Comparison of ENCODE assay signal across 19 cellular contexts in the genomic region with DNA sequence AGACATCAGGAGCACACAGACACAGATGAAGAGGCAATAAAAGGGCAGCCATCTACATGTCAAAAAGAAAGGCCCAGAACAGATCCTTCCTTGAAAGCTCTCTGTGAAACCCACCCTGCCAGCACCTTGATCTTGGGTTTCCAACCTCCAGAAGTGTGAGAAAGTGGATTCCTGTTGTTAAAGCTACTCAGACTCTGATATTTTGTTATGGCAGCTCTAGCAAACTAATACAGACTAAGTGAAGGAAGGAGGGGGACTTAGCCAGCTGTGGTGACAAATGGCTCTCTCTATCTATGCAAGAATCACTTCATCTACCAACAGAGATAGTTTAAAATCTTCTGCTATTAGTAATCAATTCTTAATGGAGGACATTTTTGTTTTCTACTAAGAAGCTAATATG. TPM values are rescaled to one million over a fixed set of nuclear protein-coding genes. Genes with fewer than 3 reads are reported as not detected.
DNase-seq lines count a peak whose midpoint lies in the region; ATAC-seq and TF ChIP-seq lines count a peak whose summit lies in the region.
"Had no signal": no experiment of that assay in that cellular context is flagged by ENCODE, and none has a peak within 500 bp of the region (broad histone marks: within the 10 kb centered on the region; RNA-seq: fewer than 3 reads in every experiment).

No MANE protein-coding gene starts in this region.

- no peak overlapping the region for H3K9ac ChIP-seq in DND-41 (ENCODE audit: low read depth, low read length)
- H3K9ac ChIP-seq: SK-N-SH had no signal

- H4K20me1 ChIP-seq in DND-41 (ENCODE audit: insufficient read depth, low read length): peaks cover 3% of the 10 kb centered on the region; the same call in 1 of the 2 replicates

- no peak overlapping the region for H3K4me3 ChIP-seq in DND-41 (ENCODE audit: low read depth in 1 of 2, low read length in 2 of 2)
- H3K4me3 ChIP-seq in thyroid gland (replicated peaks in 1 of 3): no peak overlapping the region
- H3K4me3 ChIP-seq: adrenal gland, coronary artery, lower lobe of right lung had no signal

- H3K9me3 Mint-ChIP-seq in activated T-cell treated with anti-CD3 and anti-CD28 coated beads, Interleukin-2, amount 50 U/mL, for 72 hours: peaks cover 10 to 18% of the 10 kb centered on the region in 2 donors
- H3K9me3 Mint-ChIP-seq in activated T-helper 17 cell treated with anti-CD3 and anti-CD28 coated beads, Interleukin-2, amount 50 U/mL, for 72 hours: peaks cover 6% of the 10 kb centered on the region
- peaks cover 3 to 4% of the 10 kb centered on the region in 2 donors for H3K9me3 Mint-ChIP-seq in natural killer cell

- TF ChIP-seq CTCF in DND-41 (IDR thresholded peaks at IDR 0.05; ENCODE audit: borderline replicate concordance, extremely low read depth, low read length, poor library complexity, severe bottlenecking): no peak
- TF ChIP-seq CTCF in natural killer cell (IDR thresholded peaks at IDR 0.05): no peak
- no peak for TF ChIP-seq CTCF in thyroid gland (IDR thresholded peaks at IDR 0.05)

- H3K27ac Mint-ChIP-seq in activated T-cell treated with anti-CD3 and anti-CD28 coated beads, Interleukin-2, amount 50 U/mL, for 72 hours: peak overlapping the region; percentile 99
- peak overlapping the region; percentile 95 for H3K27ac Mint-ChIP-seq in activated T-helper 17 cell treated with anti-CD3 and anti-CD28 coated beads, Interleukin-2, amount 50 U/mL, for 72 hours
- H3K27ac Mint-ChIP-seq in natural killer cell: peak overlapping the region; percentile 93 to 95

- H2AFZ ChIP-seq in DND-41 (ENCODE audit: low read depth, low read length): no peak overlapping the region

- H3K4me1 ChIP-seq in DND-41 (ENCODE audit: insufficient read depth, low read length) (peaks cover 60% of the 10 kb centered on the region), thyroid gland (no peaks in the 10 kb centered on the region)
- H3K4me1 ChIP-seq: lower lobe of right lung had no signal

- H3K27me3 ChIP-seq in DND-41 (ENCODE audit: insufficient read depth, low read length, poor library complexity) (no peaks in the 10 kb centered on the region), thyroid gland (no peaks in the 10 kb centered on the region)
- H3K27me3 ChIP-seq: adrenal gland had no signal

- H3K36me3 ChIP-seq in DND-41 (ENCODE audit: insufficient read depth, low read length) (peaks cover 8% of the 10 kb centered on the region; the same call in 1 of the 2 replicates), thyroid gland (no peaks in the 10 kb centered on the region)
- H3K36me3 ChIP-seq: adrenal gland, lower lobe of right lung had no signal

- intact Hi-C loops in natural killer cell (cut with micrococcal nuclease) (loop anchor here (2.0 to 10.0 kb wide), 2 partner anchors 153 to 1199 kb away; partner anchors contain the start of gene HSPA13), thyroid gland (cut with DNase I) (no loop called here)

- H3K4me2 ChIP-seq in DND-41 (ENCODE audit: insufficient read depth, low read length): no peak overlapping the region
- H3K4me2 ChIP-seq: SK-N-SH had no signal

- peak overlapping the region in 1 of 2 donors; percentile 96 for H3K4me3 Mint-ChIP-seq in activated T-cell treated with anti-CD3 and anti-CD28 coated beads, Interleukin-2, amount 50 U/mL, for 72 hours
- H3K4me3 Mint-ChIP-seq in activated T-helper 17 cell treated with anti-CD3 and anti-CD28 coated beads, Interleukin-2, amount 50 U/mL, for 72 hours: peak overlapping the region; percentile 81
- H3K4me3 Mint-ChIP-seq in natural killer cell: no peak overlapping the region

- no peak for ATAC-seq in activated T-cell treated with anti-CD3 and anti-CD28 coated beads, Interleukin-2, amount 50 U/mL, for 72 hours (replicated peaks in 1 of 2)
- no peak; the same call in 2 of the 3 replicates for ATAC-seq in DND-41 (ENCODE audit: insufficient read depth, low read depth)
- no peak for ATAC-seq in activated T-helper 17 cell treated with anti-CD3 and anti-CD28 coated beads, Interleukin-2, amount 50 U/mL, for 72 hours (replicated peaks)
- ATAC-seq in natural killer cell: no peak
- ATAC-seq in GM21529 (IDR thresholded peaks at IDR 0.05; ENCODE audit: unreplicated experiment): no peak
- ATAC-seq: activated CD4-positive, CD25-positive, alpha-beta regulatory T cell treated with anti-CD3 and anti-CD28 coated beads, Interleukin-2, amount 50 U/mL, for 24 hours; lower lobe of right lung had no signal

- H3K4me1 Mint-ChIP-seq in activated T-cell treated with anti-CD3 and anti-CD28 coated beads, Interleukin-2, amount 50 U/mL, for 72 hours (ENCODE audit: low read depth): peaks cover 80% of the 10 kb centered on the region
- peaks cover 46% of the 10 kb centered on the region for H3K4me1 Mint-ChIP-seq in activated T-helper 17 cell treated with anti-CD3 and anti-CD28 coated beads, Interleukin-2, amount 50 U/mL, for 72 hours
- H3K4me1 Mint-ChIP-seq in natural killer cell: peaks cover 39 to 70% of the 10 kb centered on the region in 2 donors

- H3K9me3 ChIP-seq in DND-41 (ENCODE audit: insufficient read depth, low read length, severe bottlenecking): no peaks in the 10 kb centered on the region
- H3K9me3 ChIP-seq in thyroid gland: no peaks in the 10 kb centered on the region
- H3K9me3 ChIP-seq: adrenal gland, lower lobe of right lung, SK-N-SH had no signal

- no peak for DNase-seq in activated T-cell treated with anti-CD3 and anti-CD28 coated beads, Interleukin-2, amount 50 U/mL, for 72 hours
- no peak for DNase-seq in activated T-cell treated with anti-CD3 and anti-CD28 coated beads, Interleukin-2, amount 50 U/mL, for 48 hours
- no peak for DNase-seq in DND-41
- DNase-seq in natural killer cell: no peak
- DNase-seq in superior temporal gyrus (ENCODE audit: extremely low spot score): no peak
- DNase-seq in thyroid gland: no peak
- DNase-seq: activated CD8-positive, alpha-beta memory T cell treated with anti-CD3 and anti-CD28 coated beads, Interleukin-2, amount 50 U/mL, for 48 hours; adrenal gland; DMS53; kidney; lower lobe of right lung; NCI-H1694 treated with DMSO at 0.1 percent for 48 hours; NCI-H748 treated with DMSO at 0.1 percent for 48 hours; SK-N-SH had no signal

- H3K79me2 ChIP-seq in DND-41 (ENCODE audit: insufficient read depth, low read length): peaks cover 94% of the 10 kb centered on the region

- no peaks in the 10 kb centered on the region for H3K27me3 Mint-ChIP-seq in activated T-cell treated with anti-CD3 and anti-CD28 coated beads, Interleukin-2, amount 50 U/mL, for 72 hours (ENCODE audit: low read depth)
- no peaks in the 10 kb centered on the region for H3K27me3 Mint-ChIP-seq in activated T-helper 17 cell treated with anti-CD3 and anti-CD28 coated beads, Interleukin-2, amount 50 U/mL, for 72 hours
- H3K27me3 Mint-ChIP-seq in natural killer cell (ENCODE audit: low read depth in 2 of 2): no peaks in the 10 kb centered on the region

- H3K27ac ChIP-seq in DND-41 (ENCODE audit: low read length) (peak overlapping the region; percentile 52), thyroid gland (no peak overlapping the region)
- H3K27ac ChIP-seq: adrenal gland, coronary artery, lower lobe of right lung, RWPE1 had no signal

- H3K36me3 Mint-ChIP-seq in activated T-cell treated with anti-CD3 and anti-CD28 coated beads, Interleukin-2, amount 50 U/mL, for 72 hours (ENCODE audit: insufficient read depth in 2 of 2): peaks cover 29 to 40% of the 10 kb centered on the region in 2 donors
- H3K36me3 Mint-ChIP-seq in activated T-helper 17 cell treated with anti-CD3 and anti-CD28 coated beads, Interleukin-2, amount 50 U/mL, for 72 hours (ENCODE audit: low read depth): peaks cover 87% of the 10 kb centered on the region
- no peaks in the 10 kb centered on the region for H3K36me3 Mint-ChIP-seq in natural killer cell

- no peak for TF ChIP-seq POLR2A in thyroid gland (IDR thresholded peaks at IDR 0.05)

RNA-seq across cellular contexts. Expression of gene SAMSN1, which starts 10.4 kb away (rescaled TPM):
- 10 to 100 TPM; 65.4 to 69.1 TPM for total RNA-seq in activated T-cell treated with anti-CD3 and anti-CD28 coated beads, Interleukin-2, amount 50 U/mL, for 72 hours
- 10 to 100 TPM; 76.9 to 93.3 TPM for total RNA-seq in activated T-helper 17 cell treated with anti-CD3 and anti-CD28 coated beads, Interleukin-2, amount 50 U/mL, for 72 hours
- total RNA-seq in natural killer cell (100 to 1,000 TPM in 1 of 3 donors, 10 to 100 TPM in 2; 17.7 to 101 (median 18.2) TPM), thyroid gland (1 to 10 TPM; 1.3 to 7.4 (median 1.9) TPM)
